20 cellular contexts compared by ENCODE assay signal in the genomic region with DNA sequence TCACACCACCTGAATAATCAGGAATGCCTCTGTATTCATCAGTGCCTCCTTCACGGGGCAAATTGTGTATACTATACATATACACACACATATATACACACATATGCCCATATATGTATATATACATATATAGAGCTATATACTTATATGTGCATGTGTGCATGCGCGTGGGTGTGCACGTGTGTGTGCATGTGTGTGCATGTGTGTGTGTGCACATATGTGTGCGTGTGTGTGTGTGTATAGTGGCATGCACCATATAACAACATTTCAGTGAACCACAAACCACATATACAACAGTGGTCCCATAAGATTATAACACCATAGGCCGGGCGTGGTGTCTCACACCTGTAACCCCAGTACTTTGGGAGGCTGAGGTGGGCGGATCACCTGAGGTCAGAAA.
"Had no signal": no experiment of that assay in that cellular context is flagged by ENCODE, and none has a peak within 500 bp of the region (broad histone marks: within the 10 kb centered on the region; RNA-seq: fewer than 3 reads in every experiment).

No MANE protein-coding gene starts in this region.

- H3K9me3 Mint-ChIP-seq: activated B cell treated with CpG ODN at 0.5 μM for 24 hours; activated T-cell treated with anti-CD3 and anti-CD28 coated beads, Interleukin-2, amount 50 U/mL, for 72 hours; memory B cell; naive thymus-derived CD8-positive, alpha-beta T cell; stimulated activated effector memory CD8-positive, alpha-beta T cell treated with anti-CD3 and anti-CD28 coated beads, Interleukin-12 subunit alpha, Interleukin-12 subunit beta, amount 100 ng/mL, for 72 hours had no signal

- H3K27me3 Mint-ChIP-seq: activated B cell treated with CpG ODN at 0.5 μM for 24 hours; activated naive CD8-positive, alpha-beta T cell; memory B cell; naive thymus-derived CD8-positive, alpha-beta T cell had no signal

- H3K36me3 Mint-ChIP-seq: activated naive CD8-positive, alpha-beta T cell; memory B cell; naive thymus-derived CD8-positive, alpha-beta T cell; stimulated activated effector memory CD8-positive, alpha-beta T cell treated with anti-CD3 and anti-CD28 coated beads, Interleukin-12 subunit alpha, Interleukin-12 subunit beta, amount 100 ng/mL, for 72 hours had no signal

- H3K4me1 ChIP-seq: left ventricle myocardium inferior, right atrium auricular region, thyroid gland, uterus had no signal

- H3K4me3 Mint-ChIP-seq: activated B cell treated with CpG ODN at 0.5 μM for 24 hours; activated CD8-positive, alpha-beta T cell treated with anti-CD3 and anti-CD28 coated beads, Interleukin-2, amount 10 ng/mL, durations not matched to agents 7 days and 5 days; activated naive CD8-positive, alpha-beta T cell; activated T-cell treated with anti-CD3 and anti-CD28 coated beads, Interleukin-2, amount 50 U/mL, for 72 hours; memory B cell; naive thymus-derived CD8-positive, alpha-beta T cell; stimulated activated effector memory CD8-positive, alpha-beta T cell treated with anti-CD3 and anti-CD28 coated beads, Interleukin-12 subunit alpha, Interleukin-12 subunit beta, amount 100 ng/mL, for 72 hours had no signal

- H3K9me3 ChIP-seq: mucosa of descending colon, right atrium auricular region, thyroid gland, uterus had no signal

- H3K27me3 ChIP-seq: right atrium auricular region, thyroid gland, uterus had no signal

- H3K4me1 Mint-ChIP-seq: activated B cell treated with CpG ODN at 0.5 μM for 24 hours; memory B cell; stimulated activated effector memory CD8-positive, alpha-beta T cell treated with anti-CD3 and anti-CD28 coated beads, Interleukin-12 subunit alpha, Interleukin-12 subunit beta, amount 100 ng/mL, for 72 hours had no signal

- H3K27ac Mint-ChIP-seq: activated B cell treated with CpG ODN at 0.5 μM for 24 hours; activated CD8-positive, alpha-beta T cell treated with anti-CD3 and anti-CD28 coated beads, Interleukin-2, amount 10 ng/mL, durations not matched to agents 7 days and 5 days; activated naive CD8-positive, alpha-beta T cell; activated T-cell treated with anti-CD3 and anti-CD28 coated beads, Interleukin-2, amount 50 U/mL, for 72 hours; memory B cell; naive thymus-derived CD8-positive, alpha-beta T cell; stimulated activated effector memory CD8-positive, alpha-beta T cell treated with anti-CD3 and anti-CD28 coated beads, Interleukin-12 subunit alpha, Interleukin-12 subunit beta, amount 100 ng/mL, for 72 hours had no signal

- DNase-seq: activated B cell treated with CpG ODN at 0.5 μM for 24 hours; activated CD4-positive, alpha-beta T cell treated with anti-CD3 and anti-CD28 coated beads for 48 hours; activated CD8-positive, alpha-beta memory T cell treated with anti-CD3 and anti-CD28 coated beads, Interleukin-2, amount 50 U/mL, for 48 hours; activated CD8-positive, alpha-beta T cell treated with anti-CD3 and anti-CD28 coated beads, Interleukin-2, amount 10 ng/mL, durations not matched to agents 7 days and 5 days; activated gamma-delta T cell; activated T-cell treated with anti-CD3 and anti-CD28 coated beads, Interleukin-2, amount 50 U/mL, for 72 hours; amniotic stem cell; glutamatergic neuron; kidney; left ventricle myocardium inferior; mucosa of descending colon; naive thymus-derived CD8-positive, alpha-beta T cell; SW 1271; thyroid gland; uterus had no signal

- H3K36me3 ChIP-seq: left ventricle myocardium inferior, right atrium auricular region, thyroid gland, uterus had no signal

- ATAC-seq: activated CD8-positive, alpha-beta T cell treated with anti-CD3 and anti-CD28 coated beads, Interleukin-2, amount 10 ng/mL, durations not matched to agents 7 days and 5 days; activated T-cell treated with anti-CD3 and anti-CD28 coated beads, Interleukin-2, amount 50 U/mL, for 72 hours; esophagus mucosa; mucosa of descending colon; naive thymus-derived CD8-positive, alpha-beta T cell; stimulated activated effector memory CD8-positive, alpha-beta T cell treated with anti-CD3 and anti-CD28 coated beads, Interleukin-12 subunit alpha, Interleukin-12 subunit beta, amount 100 ng/mL, for 72 hours had no signal

- H3K27ac ChIP-seq: left ventricle myocardium inferior, right atrium auricular region, thyroid gland, uterus had no signal

- H3K4me3 ChIP-seq: left ventricle myocardium inferior, mucosa of descending colon, right atrium auricular region, thyroid gland, uterus had no signal
